In the genomic region with DNA sequence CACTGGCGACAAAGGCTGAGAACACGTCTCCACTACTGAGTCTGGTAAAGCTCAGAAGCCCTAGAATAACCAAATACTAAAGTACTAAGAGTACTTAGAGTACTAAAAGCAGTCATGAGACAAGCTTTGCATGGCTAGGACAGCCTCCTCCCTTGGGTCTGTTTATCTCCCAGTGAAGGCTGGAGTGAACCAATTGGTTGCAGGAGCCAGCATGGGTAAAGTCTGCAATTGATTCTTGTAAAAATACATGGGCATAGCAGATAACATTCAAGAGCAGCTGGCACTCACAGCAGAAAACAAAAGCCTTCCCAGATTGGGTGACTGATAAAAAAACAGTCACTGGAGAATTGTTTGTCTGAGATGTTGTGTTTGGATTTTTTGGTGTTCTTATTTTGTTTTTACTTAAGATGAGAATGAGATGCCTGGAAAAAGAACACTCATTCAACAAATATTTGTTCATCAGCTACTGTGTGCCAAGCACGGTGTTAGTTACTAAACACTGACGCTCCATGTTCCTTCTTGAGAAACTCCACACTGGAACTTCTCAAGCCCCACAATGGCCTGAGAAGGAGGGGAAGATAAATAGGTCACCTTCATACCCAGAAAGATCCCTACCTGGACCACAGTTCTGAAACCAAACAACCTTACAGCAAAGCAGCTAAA, we compare ENCODE assay signal across 14 cellular contexts. TPM values are rescaled to one million over a fixed set of nuclear protein-coding genes. Genes with fewer than 3 reads are reported as not detected.
DNase-seq lines count a peak whose midpoint lies in the region; ATAC-seq and TF ChIP-seq lines count a peak whose summit lies in the region.
"Had no signal": no experiment of that assay in that cellular context is flagged by ENCODE, and none has a peak within 500 bp of the region (broad histone marks: within the 10 kb centered on the region; RNA-seq: fewer than 3 reads in every experiment).

No MANE protein-coding gene starts in this region.

- H4K20me1 ChIP-seq in osteoblast (ENCODE audit: insufficient read depth, low read length), result no peaks in the 10 kb centered on the region

- H3K4me1 ChIP-seq in osteoblast (ENCODE audit: insufficient read depth, low read length) (peaks cover 21% of the 10 kb centered on the region), left lung (peaks cover 0 to 10% of the 10 kb centered on the region in 2 donors)

- TF ChIP-seq CTCF in fibroblast of pulmonary artery (IDR thresholded peaks at IDR 0.05; ENCODE audit: low read length, missing control alignments) (no peak), osteoblast (IDR thresholded peaks at IDR 0.05; ENCODE audit: extremely low read depth, low read depth, low read length) (no peak), left lung (IDR thresholded peaks at IDR 0.05) (no peak)

- no peak overlapping the region for H3K4me3 ChIP-seq in fibroblast of pulmonary artery (replicated peaks; ENCODE audit: low read depth, low read length)
- no peak overlapping the region for H3K4me3 ChIP-seq in osteoblast (ENCODE audit: insufficient read depth, low read length)
- no peak overlapping the region for H3K4me3 ChIP-seq in left lung

- H3K79me2 ChIP-seq in osteoblast (ENCODE audit: insufficient read depth, low read length), result no peaks in the 10 kb centered on the region

- H3K36me3 ChIP-seq in osteoblast (ENCODE audit: insufficient read depth, low read length) (no peaks in the 10 kb centered on the region), left lung (no peaks in the 10 kb centered on the region)

- intact Hi-C loops in left lung (cut with DNase I), result no loop called here

- peaks cover 11% of the 10 kb centered on the region for H3K27me3 ChIP-seq in osteoblast (ENCODE audit: insufficient read depth, low read length)
- H3K27me3 ChIP-seq in left lung, result peaks cover 0 to 18% of the 10 kb centered on the region in 2 donors

- DNase-seq in DMS153 treated with DMSO at 0.1 percent for 48 hours (lab: John Stamatoyannopoulos, UW; ENCODE audit: unreplicated experiment), result peak; percentile 58
- DNase-seq in NCI-H2196 treated with DMSO at 0.1 percent for 48 hours (lab: John Stamatoyannopoulos, UW; ENCODE audit: unreplicated experiment), result peak; percentile 62
- peak; percentile 23 for DNase-seq in fibroblast of pulmonary artery (ENCODE audit: low read depth)
- DNase-seq in osteoblast (ENCODE audit: insufficient read length, low spot score, missing footprints), result no peak
- DNase-seq in left lung, result no peak
- DNase-seq in NCI-H69 (lab: John Stamatoyannopoulos, UW), result no peak
- DNase-seq in stimulated activated CD4-positive, alpha-beta T cell treated with anti-CD3 and anti-CD28 coated beads, Interleukin-4, amount 100 ng/mL, for 4 hours, result no peak
- DNase-seq: DMS53, NCI-H1417 treated with DMSO at 0.1 percent for 48 hours, NCI-H748 treated with DMSO at 0.1 percent for 48 hours had no signal

- no peak for ATAC-seq in left lung
- ATAC-seq in GM21717 (IDR thresholded peaks at IDR 0.05; ENCODE audit: unreplicated experiment), result no peak

- H3K4me2 ChIP-seq in osteoblast (ENCODE audit: insufficient read depth, low read length), result no peak overlapping the region

- peak overlapping the region; percentile 16 for H2AFZ ChIP-seq in osteoblast (ENCODE audit: low read length)

- no peaks in the 10 kb centered on the region for H3K9me3 ChIP-seq in osteoblast (ENCODE audit: low read depth, low read length)
- H3K9me3 ChIP-seq in left lung, result no peaks in the 10 kb centered on the region

- H3K27ac ChIP-seq in osteoblast (ENCODE audit: low read depth, low read length), result no peak overlapping the region
- H3K27ac ChIP-seq in left lung, result no peak overlapping the region

RNA-seq across cellular contexts. Expression of a gene that starts 3.7 kb away (rescaled TPM):
- total RNA-seq in osteoblast (under 0.01 and 0.72 TPM in 2 replicates), left lung (10 to 100 TPM; 15.7 to 26.5 TPM)
- total RNA-seq: T-helper 2 cell treated with Interferon-gamma antibody and Interleukin-4, amounts not matched to agents 100 ng/mL and 5 ng/mL, for 36 hours had no signal

RNA-seq across cellular contexts. Expression of a gene that starts 17.9 kb away (rescaled TPM):
- total RNA-seq in osteoblast, result 2.5 and 3.5 TPM in 2 replicates
- total RNA-seq in left lung, result 1 to 10 TPM; 1.8 to 2.2 TPM

RNA-seq across cellular contexts. Expression of a gene that starts 25.5 kb away (rescaled TPM):
- total RNA-seq in osteoblast (22.1 and 24.5 TPM in 2 replicates), left lung (1 to 10 TPM; 4.1 to 7.2 TPM)

RNA-seq across cellular contexts. Expression of a gene that starts 46.4 kb away (rescaled TPM):
- total RNA-seq in osteoblast, result not detected in 2 replicates
- 10 to 100 TPM in 1 of 2 donors, 1 to 10 TPM in 1; 4.5 to 13.5 TPM for total RNA-seq in left lung
- total RNA-seq: H1, lung microvascular endothelial cell had no signal

Comparison
In these comparisons a context has a peak if more than half of its experiments do, and no peak if none do; other contexts are left out.
1. DNase-seq: peak in DMS153 treated with DMSO at 0.1 percent for 48 hours (single experiment), NCI-H2196 treated with DMSO at 0.1 percent for 48 hours (single experiment) and fibroblast of pulmonary artery (single experiment); none in osteoblast (single experiment), left lung (0 of 2), NCI-H69 (single experiment) and stimulated activated CD4-positive, alpha-beta T cell treated with anti-CD3 and anti-CD28 coated beads, Interleukin-4, amount 100 ng/mL, for 4 hours (0 of 2).